20 cellular contexts compared by ENCODE assay signal in the genomic region with DNA sequence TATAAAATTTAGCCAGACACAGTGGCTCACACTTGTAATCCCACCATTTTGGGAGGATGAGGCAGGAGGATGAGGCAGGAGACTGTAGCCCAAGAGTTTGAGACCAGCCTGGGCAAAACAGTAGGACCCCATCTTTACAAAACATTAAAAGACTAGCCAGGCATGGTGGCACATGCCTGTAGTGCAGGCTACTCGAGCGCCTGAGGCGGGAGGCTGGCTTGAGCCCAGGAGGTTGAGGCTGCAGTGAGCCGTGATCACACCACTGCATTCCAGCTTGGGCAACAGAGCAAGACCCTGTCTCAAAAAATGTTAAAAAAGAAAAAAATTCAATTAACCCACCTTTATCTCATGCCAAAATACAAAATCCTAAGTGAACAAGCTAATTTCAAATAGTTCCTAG. TPM values are rescaled to one million over a fixed set of nuclear protein-coding genes. Genes with fewer than 3 reads are reported as not detected.
DNase-seq lines count a peak whose midpoint lies in the region; ATAC-seq and TF ChIP-seq lines count a peak whose summit lies in the region.
"Had no signal": no experiment of that assay in that cellular context is flagged by ENCODE, and none has a peak within 500 bp of the region (broad histone marks: within the 10 kb centered on the region; RNA-seq: fewer than 3 reads in every experiment).

No MANE protein-coding gene starts in this region.

- ATAC-seq in stimulated activated naive CD8-positive, alpha-beta T cell treated with anti-CD3 and anti-CD28 coated beads, Interleukin-15, Interleukin-2, amounts not matched to agents 100 U/mL and 50 U/mL, for 24 hours = no peak
- no peak for ATAC-seq in GM18909 (IDR thresholded peaks at IDR 0.05; ENCODE audit: poor library complexity, unreplicated experiment)
- ATAC-seq: body of pancreas, gastrocnemius medialis, left lobe of liver, mucosa of descending colon had no signal

- peak overlapping the region; percentile 21 for H3K27ac Mint-ChIP-seq in stimulated activated naive CD8-positive, alpha-beta T cell treated with anti-CD3 and anti-CD28 coated beads, Interleukin-15, Interleukin-2, amounts not matched to agents 100 ng/mL and 50 ng/mL, for 24 hours
- H3K27ac Mint-ChIP-seq in activated naive CD8-positive, alpha-beta T cell = peak overlapping the region; percentile 22

- H3K36me3 Mint-ChIP-seq in stimulated activated naive CD8-positive, alpha-beta T cell treated with anti-CD3 and anti-CD28 coated beads, Interleukin-15, Interleukin-2, amounts not matched to agents 100 ng/mL and 50 ng/mL, for 24 hours (ENCODE audit: low read depth) = peaks cover 34% of the 10 kb centered on the region
- no peaks in the 10 kb centered on the region for H3K36me3 Mint-ChIP-seq in activated naive CD8-positive, alpha-beta T cell

- TF ChIP-seq CTCF in A673 (conservative IDR thresholded peaks at IDR 0.05; ENCODE audit: low read depth, low read length) (no peak), BE2C (IDR thresholded peaks at IDR 0.05; ENCODE audit: low read depth, low read length) (no peak)

- no TSS peak for BruUV-seq in A673 (replicated peaks; lab: Mats Ljungman, UMichigan)

- no peak for DNase-seq in stimulated activated naive CD8-positive, alpha-beta T cell treated with anti-CD3 and anti-CD28 coated beads, Interleukin-15, Interleukin-2, amounts not matched to agents 100 U/mL and 50 U/mL, for 24 hours
- peak; percentile 25 for DNase-seq in glomerular visceral epithelial cell (ENCODE audit: extremely low spot score)
- DNase-seq in A673 (ENCODE audit: low spot score) = no peak
- no peak for DNase-seq in BE2C
- DNase-seq in NCI-H2227 (lab: John Stamatoyannopoulos, UW; ENCODE audit: unreplicated experiment) = no peak
- DNase-seq: activated CD4-positive, alpha-beta T cell treated with anti-CD3 and anti-CD28 coated beads for 48 hours; activated naive CD4-positive, alpha-beta T cell treated with Interleukin-2 at 50 U/mL for 16 hours; body of pancreas; Caco-2; cortex of kidney; gastrocnemius medialis; mucosa of descending colon; nucleus accumbens; RPMI8226; stimulated activated CD4-positive, alpha-beta T cell treated with anti-CD3 and anti-CD28 coated beads, Interleukin-15, amount 100 ng/mL, for 24 hours; stimulated activated naive CD4-positive, alpha-beta T cell treated with Interleukin-2 at 50 U/mL for 16 hours had no signal

- intact Hi-C loops in A673 (cut with micrococcal nuclease; ENCODE audit: unreplicated experiment) = no loop called here

- H3K36me3 ChIP-seq in A673 (ENCODE audit: insufficient read depth, low read length, poor library complexity, severe bottlenecking) = no peaks in the 10 kb centered on the region
- no peaks in the 10 kb centered on the region for H3K36me3 ChIP-seq in BE2C
- H3K36me3 ChIP-seq: gastrocnemius medialis had no signal

- no peak overlapping the region for H3K27ac ChIP-seq in A673 (ENCODE audit: low read depth, low read length, poor library complexity, severe bottlenecking)
- H3K27ac ChIP-seq: body of pancreas had no signal

- H3K27me3 ChIP-seq in A673 (replicated peaks; ENCODE audit: insufficient read depth, low read depth, low read length, poor library complexity) (no peaks in the 10 kb centered on the region), BE2C (no peaks in the 10 kb centered on the region)
- H3K27me3 ChIP-seq: body of pancreas, gastrocnemius medialis had no signal

- peaks cover 77% of the 10 kb centered on the region for H3K4me1 Mint-ChIP-seq in stimulated activated naive CD8-positive, alpha-beta T cell treated with anti-CD3 and anti-CD28 coated beads, Interleukin-15, Interleukin-2, amounts not matched to agents 100 ng/mL and 50 ng/mL, for 24 hours (ENCODE audit: low read depth)
- H3K4me1 Mint-ChIP-seq in activated naive CD8-positive, alpha-beta T cell (ENCODE audit: low read depth) = peaks cover 60% of the 10 kb centered on the region

- H3K4me3 Mint-ChIP-seq in stimulated activated naive CD8-positive, alpha-beta T cell treated with anti-CD3 and anti-CD28 coated beads, Interleukin-15, Interleukin-2, amounts not matched to agents 100 ng/mL and 50 ng/mL, for 24 hours = peak overlapping the region; percentile 67
- H3K4me3 Mint-ChIP-seq in activated naive CD8-positive, alpha-beta T cell = peak overlapping the region; percentile 30

- peaks cover 13% of the 10 kb centered on the region for H3K4me1 ChIP-seq in A673 (ENCODE audit: insufficient read depth, low read length, poor library complexity, severe bottlenecking)
- H3K4me1 ChIP-seq in BE2C = no peaks in the 10 kb centered on the region

- no peak overlapping the region for H3K4me3 ChIP-seq in A673 (ENCODE audit: low read depth, low read length, poor library complexity, severe bottlenecking)
- no peak overlapping the region for H3K4me3 ChIP-seq in BE2C (ENCODE audit: low read depth, low read length)
- H3K4me3 ChIP-seq: body of pancreas, gastrocnemius medialis, mucosa of descending colon had no signal

- CTCF ChIA-PET in A673 (lab: Charles Lee) = no interaction called here

- no peaks in the 10 kb centered on the region for H3K9me3 Mint-ChIP-seq in stimulated activated naive CD8-positive, alpha-beta T cell treated with anti-CD3 and anti-CD28 coated beads, Interleukin-15, Interleukin-2, amounts not matched to agents 100 ng/mL and 50 ng/mL, for 24 hours
- no peaks in the 10 kb centered on the region for H3K9me3 Mint-ChIP-seq in activated naive CD8-positive, alpha-beta T cell (ENCODE audit: low read depth)

- H3K27me3 Mint-ChIP-seq in stimulated activated naive CD8-positive, alpha-beta T cell treated with anti-CD3 and anti-CD28 coated beads, Interleukin-15, Interleukin-2, amounts not matched to agents 100 ng/mL and 50 ng/mL, for 24 hours = no peaks in the 10 kb centered on the region
- no peaks in the 10 kb centered on the region for H3K27me3 Mint-ChIP-seq in activated naive CD8-positive, alpha-beta T cell

- H3K9me3 ChIP-seq in A673 (ENCODE audit: low read depth, low read length, poor library complexity, severe bottlenecking) = no peaks in the 10 kb centered on the region
- no peaks in the 10 kb centered on the region for H3K9me3 ChIP-seq in BE2C
- H3K9me3 ChIP-seq: body of pancreas, Caco-2, gastrocnemius medialis, mucosa of descending colon had no signal

- POLR2A ChIA-PET in A673 (lab: Charles Lee; ENCODE audit: low non-redundant PET) = no interaction called here

RNA-seq across cellular contexts. Expression of gene REV1, which starts 4.0 kb away (rescaled TPM):
- total RNA-seq in A673 (2021) = 38.1 and 41.2 TPM in 2 replicates
- polyA plus RNA-seq in BE2C (2012; ENCODE audit: insufficient read depth, insufficient read length, low read depth) = 18.9 TPM
